In the genomic region with DNA sequence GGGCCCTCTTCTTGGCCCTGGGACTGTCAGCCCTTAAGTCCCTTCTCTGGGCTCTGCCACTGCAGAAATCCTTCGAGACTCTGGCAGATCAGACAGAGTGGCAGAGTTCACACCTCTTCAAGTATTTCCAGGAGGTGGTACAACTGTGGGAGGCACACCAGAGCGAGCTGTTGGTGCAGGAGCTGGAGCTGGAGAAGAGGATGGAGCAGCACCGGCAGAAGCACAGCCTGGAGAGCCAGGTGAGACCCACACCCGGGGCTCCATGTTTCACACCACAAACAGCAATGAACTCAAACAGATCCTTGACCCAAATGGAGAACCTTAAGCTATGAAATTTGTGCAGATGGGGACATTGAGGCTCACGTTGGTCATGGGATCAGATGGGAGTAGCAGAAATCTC, we compare ENCODE assay signal across 3 cellular contexts.
"Had no signal": no experiment of that assay in that cellular context is flagged by ENCODE, and none has a peak within 500 bp of the region (broad histone marks: within the 10 kb centered on the region; RNA-seq: fewer than 3 reads in every experiment).

No MANE protein-coding gene starts in this region.

- H3K4me3 ChIP-seq: GM12878 had no signal

- DNase-seq: GDM1, GF-D8 had no signal

- ATAC-seq: GM12878 had no signal
